Comparison of ENCODE assay signal across 10 cellular contexts in genomic region chr2:43464546-43464945, GRCh38.
DNase-seq lines count a peak whose midpoint lies in the region; ATAC-seq and TF ChIP-seq lines count a peak whose summit lies in the region.
"Had no signal": no experiment of that assay in that cellular context is flagged by ENCODE, and none has a peak within 500 bp of the region (broad histone marks: within the 10 kb centered on the region; RNA-seq: fewer than 3 reads in every experiment).

No MANE protein-coding gene starts in this region.

- peak overlapping the region; percentile 61 for H3K9ac ChIP-seq in skeletal muscle satellite cell (ENCODE audit: low read depth, low read length)

- H3K9me3 ChIP-seq in skeletal muscle satellite cell (replicated peaks; ENCODE audit: low read length): no peaks in the 10 kb centered on the region

- no peak overlapping the region for H3K27ac Mint-ChIP-seq in activated CD4-positive, alpha-beta T cell treated with anti-CD3 and anti-CD28 coated beads, Interleukin-2, amount 10 ng/mL, durations not matched to agents 24 days and 14 days
- peak overlapping the region in 1 of 6 donors; percentile 30 for H3K27ac Mint-ChIP-seq in immature natural killer cell

- no peaks in the 10 kb centered on the region for H3K9me3 Mint-ChIP-seq in activated CD4-positive, alpha-beta T cell treated with anti-CD3 and anti-CD28 coated beads, Interleukin-2, amount 10 ng/mL, durations not matched to agents 24 days and 14 days
- H3K9me3 Mint-ChIP-seq in immature natural killer cell: no peaks in the 10 kb centered on the region

- peaks cover 22% of the 10 kb centered on the region for H3K36me3 Mint-ChIP-seq in activated CD4-positive, alpha-beta T cell treated with anti-CD3 and anti-CD28 coated beads, Interleukin-2, amount 10 ng/mL, durations not matched to agents 24 days and 14 days (ENCODE audit: low read depth)
- H3K36me3 Mint-ChIP-seq in immature natural killer cell: peaks cover 4 to 13% (median 9%) of the 10 kb centered on the region in 3 donors

- peaks cover 97% of the 10 kb centered on the region for H3K4me1 ChIP-seq in skeletal muscle satellite cell (ENCODE audit: control insufficient read depth, insufficient read depth, low read length)

- intact Hi-C loops in activated CD4-positive, alpha-beta T cell treated with anti-CD3 and anti-CD28 coated beads, Interleukin-2, amount 10 ng/mL, durations not matched to agents 24 days and 14 days (cut with micrococcal nuclease): no loop called here

- H3K4me2 ChIP-seq in skeletal muscle satellite cell (ENCODE audit: low read length): peak overlapping the region; percentile 48

- no peaks in the 10 kb centered on the region for H3K27me3 ChIP-seq in skeletal muscle satellite cell (ENCODE audit: control insufficient read depth, insufficient read depth, low read length)

- H3K4me1 Mint-ChIP-seq in activated CD4-positive, alpha-beta T cell treated with anti-CD3 and anti-CD28 coated beads, Interleukin-2, amount 10 ng/mL, durations not matched to agents 24 days and 14 days: peaks cover 9% of the 10 kb centered on the region
- peaks cover 9 to 20% of the 10 kb centered on the region in 2 donors for H3K4me1 Mint-ChIP-seq in immature natural killer cell

- DNase-seq in COLO829 (ENCODE audit: low spot score): peak; percentile 35
- DNase-seq in cardiac fibroblast (ENCODE audit: low read depth in 2 of 2): peak; percentile 82 to 89
- peak; percentile 29 for DNase-seq in hepatic stellate cell (ENCODE audit: low spot score)
- no peak for DNase-seq in activated CD4-positive, alpha-beta T cell treated with anti-CD3 and anti-CD28 coated beads, Interleukin-2, amount 10 ng/mL, durations not matched to agents 24 days and 14 days
- DNase-seq in C1 segment of cervical spinal cord (lab: John Stamatoyannopoulos, UW): no peak
- DNase-seq in immature natural killer cell: no peak
- DNase-seq: NCI-H1930 had no signal

- no peaks in the 10 kb centered on the region for H3K36me3 ChIP-seq in skeletal muscle satellite cell (ENCODE audit: insufficient read depth, low read length)

- H3K27me3 Mint-ChIP-seq in activated CD4-positive, alpha-beta T cell treated with anti-CD3 and anti-CD28 coated beads, Interleukin-2, amount 10 ng/mL, durations not matched to agents 24 days and 14 days: no peaks in the 10 kb centered on the region
- H3K27me3 Mint-ChIP-seq in immature natural killer cell (ENCODE audit: low read depth in 3 of 3): peaks cover 0 to 2% (median 0%) of the 10 kb centered on the region in 3 donors

- H3K4me3 ChIP-seq in cardiac fibroblast (replicated peaks in 1 of 2; ENCODE audit: low read depth in 2 of 2, low read length in 2 of 2): no peak overlapping the region
- no peak overlapping the region for H3K4me3 ChIP-seq in skeletal muscle satellite cell (ENCODE audit: low read length)

- no peak for ATAC-seq in GM18511 (IDR thresholded peaks at IDR 0.05; ENCODE audit: unreplicated experiment)
- ATAC-seq: esophagus mucosa had no signal

- TF ChIP-seq CTCF in cardiac fibroblast (IDR thresholded peaks at IDR 0.05; ENCODE audit: low read depth, low read length): peak; percentile 4

- H3K4me3 Mint-ChIP-seq in activated CD4-positive, alpha-beta T cell treated with anti-CD3 and anti-CD28 coated beads, Interleukin-2, amount 10 ng/mL, durations not matched to agents 24 days and 14 days: no peak overlapping the region
- H3K4me3 Mint-ChIP-seq in immature natural killer cell: no peak overlapping the region

Comparison
In these comparisons a context has a peak if more than half of its experiments do, and no peak if none do; other contexts are left out.
1. DNase-seq: peak in COLO829 (single experiment), cardiac fibroblast (2 of 2) and hepatic stellate cell (single experiment); none in activated CD4-positive, alpha-beta T cell treated with anti-CD3 and anti-CD28 coated beads, Interleukin-2, amount 10 ng/mL, durations not matched to agents 24 days and 14 days (single experiment), C1 segment of cervical spinal cord (0 of 14) and immature natural killer cell (0 of 3).